Comparison of ENCODE assay signal across 10 cellular contexts in genomic region chr19:44745887-44746600, GRCh38. TPM values are rescaled to one million over a fixed set of nuclear protein-coding genes. Genes with fewer than 3 reads are reported as not detected.
DNase-seq lines count a peak whose midpoint lies in the region; ATAC-seq, FAIRE-seq and TF ChIP-seq lines count a peak whose summit lies in the region.
"Had no signal": no experiment of that assay in that cellular context is flagged by ENCODE, and none has a peak within 500 bp of the region (broad histone marks: within the 10 kb centered on the region; RNA-seq: fewer than 3 reads in every experiment).

No MANE protein-coding gene starts in this region.

- no peak overlapping the region for H4K5ac ChIP-seq in H1 (ENCODE audit: insufficient read length, low read depth, low read length)

- H3K79me1 ChIP-seq in H1 (ENCODE audit: low read depth, low read length), result no peaks in the 10 kb centered on the region

- no peaks in the 10 kb centered on the region for H3F3A ChIP-seq in PC-3 (ENCODE audit: low read length, unreplicated experiment)

- no peak for FAIRE-seq in A549 (lab: Jason Lieb, UNC)
- no peak for FAIRE-seq in H1 (lab: Jason Lieb, UNC)

- peaks cover 11% of the 10 kb centered on the region for H4K20me1 ChIP-seq in PC-3 (ENCODE audit: low read length)
- H4K20me1 ChIP-seq in H1 (replicated peaks in 1 of 2; ENCODE audit: control insufficient read depth in 1 of 2, insufficient read depth in 2 of 2, low read length in 2 of 2), result no peaks in the 10 kb centered on the region

- no peak overlapping the region for H3K23ac ChIP-seq in H1 (ENCODE audit: insufficient read length)

- TF ChIP-seq RAD21 in A549 (conservative IDR thresholded peaks at IDR 0.05 in 1 of 2, IDR thresholded peaks at IDR 0.05 in 1 of 2) (no peak), H1 (IDR thresholded peaks at IDR 0.05 in 1 of 2, conservative IDR thresholded peaks at IDR 0.05 in 1 of 2; ENCODE audit: low read depth in 2 of 2, low read length in 2 of 2) (no peak)

- no peak overlapping the region for H3K4ac ChIP-seq in H1 (replicated peaks; ENCODE audit: insufficient read length, low read depth, low read length)

- H3K9ac ChIP-seq in PC-3 (ENCODE audit: low read length) (peak overlapping the region; percentile 98), H1 (replicated peaks in 1 of 4; ENCODE audit: extremely low read depth in 1 of 4, low read depth in 3 of 4, low read length in 3 of 4) (no peak overlapping the region)

- POLR2A ChIA-PET in A549 (lab: Yijun Ruan, JAX), result interaction anchor here (0.9 to 1.5 kb wide), 6 partner anchors 7 to 55 kb away, joined by 3 to 20 read pairs (median 5); no protein-coding TSS in a partner anchor
- POLR2A ChIA-PET in PC-3 (lab: Charles Lee; ENCODE audit: unreplicated experiment), result no interaction called here
- POLR2A ChIA-PET in H1 (lab: Charles Lee; ENCODE audit: partially characterized antibody), result interaction anchor here (0.6 to 2.1 kb wide), 5 partner anchors 9 to 20 kb away, joined by 3 to 4 read pairs (median 4); no protein-coding TSS in a partner anchor

- intact Hi-C loops in PC-3 (cut with micrococcal nuclease), result no loop called here

- H3K9me3 ChIP-seq in A549 (no peaks in the 10 kb centered on the region), PC-3 (ENCODE audit: low read length) (no peaks in the 10 kb centered on the region), H1 (ENCODE audit: insufficient read depth in 2 of 2, low read depth in 1 of 2, low read length in 1 of 2) (no peaks in the 10 kb centered on the region), neutrophil (no peaks in the 10 kb centered on the region)

- H3K4me1 ChIP-seq in A549 (peaks cover 72% of the 10 kb centered on the region), PC-3 (ENCODE audit: insufficient read depth, low read length) (peaks cover 53% of the 10 kb centered on the region), H1 (replicated peaks in 1 of 4; ENCODE audit: control insufficient read depth in 3 of 4, insufficient read depth in 4 of 4, low read length in 3 of 4) (peaks cover 0 to 7% (median 3%) of the 10 kb centered on the region in 4 experiments; a peak in 3 of 7 replicates), neutrophil (ENCODE audit: control insufficient read depth in 1 of 2, insufficient read depth in 1 of 2, low read depth in 1 of 2, low read length in 1 of 2) (peaks cover 80 to 84% of the 10 kb centered on the region in 2 experiments)

- no peak overlapping the region for H3K14ac ChIP-seq in H1 (ENCODE audit: insufficient read length)

- peak overlapping the region; percentile 88 for H2BK15ac ChIP-seq in H1 (ENCODE audit: low read length)

- H3K27me3 ChIP-seq in PC-3 (ENCODE audit: low read length) (no peaks in the 10 kb centered on the region), H1 (replicated peaks in 1 of 4; ENCODE audit: control insufficient read depth in 3 of 4, extremely low read depth in 1 of 4, insufficient read depth in 3 of 4, low read length in 3 of 4) (peaks cover 22 to 55% (median 42%) of the 10 kb centered on the region in 4 experiments), neutrophil (no peaks in the 10 kb centered on the region)

- H2BK5ac ChIP-seq in H1 (ENCODE audit: low read depth, low read length), result no peak overlapping the region

- CTCF ChIA-PET in A549 (lab: Yijun Ruan, JAX) (interaction anchor here (4.7 to 42.5 kb wide), 3 partner anchors 19 to 57 kb away, joined by 26 to 1899 read pairs (median 241); partner anchors contain the start of genes BCL3 and CBLC), PC-3 (lab: Charles Lee) (no interaction called here), H1 (lab: Charles Lee; ENCODE audit: partially characterized antibody) (interaction anchor here (0.7 to 9.4 kb wide), 5 partner anchors 9 to 372 kb away, joined by 3 to 91 read pairs (median 4); no protein-coding TSS in a partner anchor)

- H2BK12ac ChIP-seq in H1 (ENCODE audit: low read depth, low read length), result peak overlapping the region; percentile 60; the same call in 1 of the 2 replicates

- H2AK5ac ChIP-seq in H1 (ENCODE audit: low read depth, low read length), result 0 out of 2 replicates have a peak overlapping the region, but pooled peaks have one; percentile 75

- ATAC-seq in A549 (no peak), PC-3 (no peak)

- H3K4me2 ChIP-seq in A549, result peak overlapping the region; percentile 92
- H3K4me2 ChIP-seq in PC-3 (ENCODE audit: low read length), result no peak overlapping the region
- no peak overlapping the region; a peak in 1 of 4 replicates for H3K4me2 ChIP-seq in H1 (ENCODE audit: insufficient read depth in 1 of 2, low read depth in 2 of 2, low read length in 2 of 2)

- H2BK120ac ChIP-seq in H1 (replicated peaks; ENCODE audit: low read depth, low read length), result no peak overlapping the region

- TF ChIP-seq CTCF in A549 (IDR thresholded peaks at IDR 0.05) (no peak), PC-3 (conservative IDR thresholded peaks at IDR 0.05; ENCODE audit: low read depth, low read length) (no peak), H1 (IDR thresholded peaks at IDR 0.05; ENCODE audit: control extremely low read depth in 1 of 3, insufficient read depth in 1 of 3, low read depth in 1 of 3, low read length in 3 of 3) (no peak), neutrophil (IDR thresholded peaks at IDR 0.05) (no peak), foreskin fibroblast (IDR thresholded peaks at IDR 0.05; ENCODE audit: low read depth, low read length) (no peak)

- H4K91ac ChIP-seq in H1 (replicated peaks; ENCODE audit: insufficient read length, low read length), result no peak overlapping the region

- H3K4me3 ChIP-seq in A549 (no peak overlapping the region), PC-3 (ENCODE audit: low read length) (no peak overlapping the region), H1 (ENCODE audit: extremely low read depth in 1 of 4, insufficient read depth in 2 of 4, low read depth in 3 of 4, low read length in 4 of 4) (no peak overlapping the region), neutrophil (ENCODE audit: low read depth in 1 of 2, low read length in 1 of 2) (peak overlapping the region; percentile 71 to 85), foreskin fibroblast (ENCODE audit: low read depth in 1 of 2, low read length in 2 of 2) (no peak overlapping the region)

- no peaks in the 10 kb centered on the region for H3K9me2 ChIP-seq in PC-3 (replicated peaks; ENCODE audit: low read length)

- no peak overlapping the region for H4K8ac ChIP-seq in H1 (ENCODE audit: extremely low read depth, insufficient read depth, low read length)

- DNase-seq in A549 (ENCODE audit: low read depth in 1 of 2, low spot score in 1 of 2) (no peak), PC-3 (no peak), H1 (ENCODE audit: low read depth in 1 of 2, low spot score in 2 of 2) (no peak), hepatic stellate cell (ENCODE audit: low spot score) (no peak), amniotic stem cell (lab: John Stamatoyannopoulos, UW) (no peak), putamen (ENCODE audit: low spot score) (no peak), foreskin fibroblast (no peak)
- DNase-seq: cerebellar nuclear complex, DMS153 had no signal

- H2BK20ac ChIP-seq in H1 (ENCODE audit: low read length), result 0 out of 2 replicates have a peak overlapping the region, but pooled peaks have one; percentile 48

- H2AFZ ChIP-seq in PC-3 (ENCODE audit: low read length), result no peak overlapping the region
- no peak overlapping the region for H2AFZ ChIP-seq in H1 (ENCODE audit: low read length)

- H3K27ac ChIP-seq in A549 (peak overlapping the region; percentile 92 to 99), PC-3 (ENCODE audit: low read length) (peak overlapping the region; percentile 57), H1 (ENCODE audit: low read depth, low read length) (no peak overlapping the region), neutrophil (peak overlapping the region; percentile 100)

- 53% methylated on average over 4 of the region's 4 CpGs for WGBS in A549 (ENCODE audit: missing lambda C conversion rate)
- 44% methylated on average over 4 of the region's 4 CpGs; no CpG with 5 or more reads in 1 of the 2 experiments for WGBS in H1 (ENCODE audit: extremely low coverage in 1 of 2, insufficient coverage in 1 of 2, insufficient read length in 1 of 2, insufficient replicate concordance in 2 of 2, low coverage in 1 of 2, low lambda C conversion rate in 2 of 2, missing lambda C conversion rate in 1 of 2), 2 experiments

- TF ChIP-seq POLR2A in A549 (IDR thresholded peaks at IDR 0.05; ENCODE audit: low read length), result no peak
- TF ChIP-seq POLR2A in H1 (IDR thresholded peaks at IDR 0.05; ENCODE audit: control extremely low read depth in 1 of 2, low read depth in 2 of 2, low read length in 2 of 2), result no peak

- TF ChIP-seq EP300 in A549 (IDR thresholded peaks at IDR 0.05), result no peak
- TF ChIP-seq EP300 in H1 (IDR thresholded peaks at IDR 0.05; ENCODE audit: borderline replicate concordance in 1 of 2, low read depth in 2 of 2, low read length in 2 of 2), result no peak

- H3K56ac ChIP-seq in H1 (replicated peaks; ENCODE audit: insufficient read length, low read depth, low read length), result no peak overlapping the region

- peaks cover 12% of the 10 kb centered on the region for H3K23me2 ChIP-seq in H1 (ENCODE audit: low read depth, low read length)

- no TSS peak for BruUV-seq in PC-3 (replicated peaks; lab: Mats Ljungman, UMichigan)

- H3K79me2 ChIP-seq in PC-3 (ENCODE audit: low read length) (peaks cover 23% of the 10 kb centered on the region), H1 (ENCODE audit: control insufficient read depth in 1 of 2, insufficient read depth in 2 of 2, low read length in 2 of 2) (no peaks in the 10 kb centered on the region)

- H3K36me3 ChIP-seq in PC-3 (ENCODE audit: low read depth, low read length) (no peaks in the 10 kb centered on the region), H1 (ENCODE audit: control insufficient read depth in 2 of 4, insufficient read depth in 4 of 4, low read length in 3 of 4) (no peaks in the 10 kb centered on the region), neutrophil (peaks cover 13% of the 10 kb centered on the region)

- H3K18ac ChIP-seq in H1 (ENCODE audit: extremely low read depth, low read length), result no peak overlapping the region; the same call in 1 of the 2 replicates

RNA-seq across cellular contexts. Expression of gene BCL3, which starts 2.5 kb away (rescaled TPM):
- polyA plus RNA-seq in A549 (2011; rRNA removed) (22.6 and 25.3 TPM in 2 replicates), A549 (2017; fragmentation: RNase III; extraction: RNeasy Plus Mini Kit Qiagen cat#74134 plus additional on column Dnase treatment) (49.6 to 80.7 TPM (median 72.1 TPM) in 3 replicates), H1 (2011; rRNA removed) (0.88 and 3.0 TPM in 2 replicates)
- polyA plus RNA-seq in A549 (2012; cell fraction: cytosol; rRNA removed), result 103 and 138 TPM in 2 replicates
- 302 and 387 TPM in 2 replicates for polyA plus RNA-seq in A549 (2012; cell fraction: nucleus; rRNA removed)
- 27.4 and 33.8 TPM in 2 replicates for polyA minus RNA-seq in A549 (2011; rRNA and poly(A)+ RNA removed)
- total RNA-seq in PC-3 (2014; rRNA removed), result 22.9 and 25.5 TPM in 2 replicates
- 1.7 and 2.4 TPM in 2 replicates for total RNA-seq in H1 (2021; fragmentation: NEBNext Ultra II Directional; extraction: Animal tissue kit (Norgen Biotek cat#: 25700))
- polyA plus RNA-seq in H1 (2011; cell fraction: cytosol; rRNA removed), result 1.5 TPM
- polyA plus RNA-seq in H1 (2011; cell fraction: nucleus; rRNA removed), result 2.2 TPM
- polyA plus RNA-seq in H1 (2012, experiment 1 of 2), result 1.7 to 3.7 TPM (median 2.5 TPM) in 4 replicates
- polyA plus RNA-seq in H1 (2012, experiment 2 of 2), result 2.0 TPM
- polyA plus RNA-seq in H1 (2013, experiment 1 of 2), result 2.5 TPM
- 3.0 TPM for polyA plus RNA-seq in H1 (2013, experiment 2 of 2)
- polyA minus RNA-seq in H1 (2011; rRNA and poly(A)+ RNA removed), result 0.24 and 0.28 TPM in 2 replicates
- 2.6 TPM for polyA minus RNA-seq in H1 (2011; cell fraction: cytosol; rRNA and poly(A)+ RNA removed)
- polyA minus RNA-seq in H1 (2011; cell fraction: nucleus; rRNA and poly(A)+ RNA removed), result 1.2 TPM

RNA-seq across cellular contexts. Expression of gene CBLC, which starts 31.6 kb away (rescaled TPM):
- not detected in 2 replicates for polyA plus RNA-seq in A549 (2011; rRNA removed)
- polyA plus RNA-seq in A549 (2012; cell fraction: cytosol; rRNA removed), result 0.09 and 0.16 TPM in 2 replicates
- polyA plus RNA-seq in A549 (2012; cell fraction: nucleus; rRNA removed), result 0.16 and 0.21 TPM in 2 replicates
- not detected in 3 replicates for polyA plus RNA-seq in A549 (2017; fragmentation: RNase III; extraction: RNeasy Plus Mini Kit Qiagen cat#74134 plus additional on column Dnase treatment)
- 0.29 TPM in 1 of 2 replicates, not detected in the other for polyA minus RNA-seq in A549 (2011; rRNA and poly(A)+ RNA removed)
- 25.4 and 26.4 TPM in 2 replicates for total RNA-seq in PC-3 (2014; rRNA removed)
- total RNA-seq in H1 (2021; fragmentation: NEBNext Ultra II Directional; extraction: Animal tissue kit (Norgen Biotek cat#: 25700)), result 17.4 and 19.2 TPM in 2 replicates
- 35.7 and 53.4 TPM in 2 replicates for polyA plus RNA-seq in H1 (2011; rRNA removed)
- 29.6 TPM for polyA plus RNA-seq in H1 (2011; cell fraction: cytosol; rRNA removed)
- polyA plus RNA-seq in H1 (2011; cell fraction: nucleus; rRNA removed), result 73.8 TPM
- 10.4 to 27.8 TPM (median 20.4 TPM) in 4 replicates for polyA plus RNA-seq in H1 (2012, experiment 1 of 2)
- polyA plus RNA-seq in H1 (2012, experiment 2 of 2), result 14.5 TPM
- 15.0 TPM for polyA plus RNA-seq in H1 (2013, experiment 1 of 2)
- polyA plus RNA-seq in H1 (2013, experiment 2 of 2), result 13.7 TPM
- 20.2 and 26.7 TPM in 2 replicates for polyA minus RNA-seq in H1 (2011; rRNA and poly(A)+ RNA removed)
- 23.1 TPM for polyA minus RNA-seq in H1 (2011; cell fraction: cytosol; rRNA and poly(A)+ RNA removed)
- polyA minus RNA-seq in H1 (2011; cell fraction: nucleus; rRNA and poly(A)+ RNA removed), result 37.0 TPM

RNA-seq across cellular contexts. Expression of gene CEACAM16, which starts 47.1 kb away (rescaled TPM):
- polyA plus RNA-seq in A549 (2011; rRNA removed) (not detected in 2 replicates), A549 (2017; fragmentation: RNase III; extraction: RNeasy Plus Mini Kit Qiagen cat#74134 plus additional on column Dnase treatment) (0.08 to 0.11 TPM in 2 of 3 replicates, not detected in the other), H1 (2011; rRNA removed) (not detected in 2 replicates)
- polyA plus RNA-seq in A549 (2012; cell fraction: cytosol; rRNA removed), result 0.03 TPM in 1 of 2 replicates, not detected in the other
- 0.34 and 0.50 TPM in 2 replicates for polyA plus RNA-seq in A549 (2012; cell fraction: nucleus; rRNA removed)
- 0.34 and 0.58 TPM in 2 replicates for polyA minus RNA-seq in A549 (2011; rRNA and poly(A)+ RNA removed)
- not detected in 2 replicates for total RNA-seq in PC-3 (2014; rRNA removed)
- total RNA-seq in H1 (2021; fragmentation: NEBNext Ultra II Directional; extraction: Animal tissue kit (Norgen Biotek cat#: 25700)), result not detected in 2 replicates
- polyA plus RNA-seq in H1 (2011; cell fraction: cytosol; rRNA removed), result not detected
- not detected for polyA plus RNA-seq in H1 (2011; cell fraction: nucleus; rRNA removed)
- polyA plus RNA-seq in H1 (2012, experiment 1 of 2), result not detected in 4 replicates
- polyA plus RNA-seq in H1 (2012, experiment 2 of 2), result not detected
- polyA plus RNA-seq in H1 (2013, experiment 1 of 2), result not detected
- polyA plus RNA-seq in H1 (2013, experiment 2 of 2), result not detected
- polyA minus RNA-seq in H1 (2011; rRNA and poly(A)+ RNA removed), result not detected in 2 replicates
- polyA minus RNA-seq in H1 (2011; cell fraction: cytosol; rRNA and poly(A)+ RNA removed), result not detected
- not detected for polyA minus RNA-seq in H1 (2011; cell fraction: nucleus; rRNA and poly(A)+ RNA removed)

Comparison
In these comparisons a context has a peak if more than half of its experiments do, and no peak if none do; other contexts are left out.
1. H3K4me3 ChIP-seq: peak in neutrophil (2 of 2); none in A549 (single experiment), PC-3 (single experiment), H1 (0 of 4) and foreskin fibroblast (0 of 2).
2. Of the 18 proteins assayed by ChIP-seq in both H1 and A549: peak only in H1: none; only in A549: KDM1A; in both: none; in neither: 17.